19 cellular contexts compared by ENCODE assay signal in the genomic region with DNA sequence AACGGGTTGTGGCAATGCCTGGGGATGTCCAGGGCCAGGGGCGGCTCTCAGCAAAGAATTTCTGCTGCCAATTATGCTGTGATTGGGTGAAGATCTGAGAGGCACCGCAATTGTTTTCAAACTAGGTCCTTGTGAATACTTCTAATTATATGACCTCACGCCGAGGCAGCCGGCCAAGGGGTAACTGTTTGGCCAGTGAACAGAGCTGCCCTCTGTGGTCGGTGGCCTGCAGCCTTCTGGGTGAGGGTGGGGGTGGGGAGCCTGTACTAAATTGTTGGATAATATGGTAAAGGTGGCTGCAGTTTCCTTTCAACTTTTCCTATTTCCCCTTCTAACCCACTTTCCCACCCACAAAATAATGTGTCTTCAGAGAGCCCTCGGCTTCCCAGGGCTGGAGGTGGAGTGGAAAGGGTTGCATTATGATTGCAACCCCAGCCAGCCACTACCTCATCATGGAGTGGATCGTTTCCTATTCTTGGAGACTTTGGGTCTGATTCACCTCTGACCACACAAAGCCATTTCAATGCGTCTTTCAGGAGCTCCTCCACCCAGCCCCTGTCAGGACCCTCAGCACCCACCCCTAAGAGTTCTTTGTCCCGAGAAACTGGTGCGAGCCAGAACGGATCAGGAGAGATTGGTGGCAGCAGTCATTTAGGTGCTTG. TPM values are rescaled to one million over a fixed set of nuclear protein-coding genes. Genes with fewer than 3 reads are reported as not detected.
DNase-seq lines count a peak whose midpoint lies in the region; ATAC-seq and TF ChIP-seq lines count a peak whose summit lies in the region.
"Had no signal": no experiment of that assay in that cellular context is flagged by ENCODE, and none has a peak within 500 bp of the region (broad histone marks: within the 10 kb centered on the region; RNA-seq: fewer than 3 reads in every experiment).

No MANE protein-coding gene starts in this region.

- POLR2A ChIA-PET in activated CD4-positive, alpha-beta T cell treated with anti-CD3 and anti-CD28 coated beads, Interleukin-2, amount 10 ng/mL, durations not matched to agents 7 days and 5 days (lab: Charles Lee) = no interaction called here
- POLR2A ChIA-PET in HEK293T (lab: Yijun Ruan, JAX) = no interaction called here

- H3K4me3 Mint-ChIP-seq in brain = peak overlapping the region in 3 of 5 experiments; percentile 14 to 45 (median 37)
- no peak overlapping the region for H3K4me3 Mint-ChIP-seq in activated CD4-positive, alpha-beta T cell treated with anti-CD3 and anti-CD28 coated beads, Interleukin-2, amount 10 ng/mL, durations not matched to agents 7 days and 5 days
- H3K4me3 Mint-ChIP-seq: activated naive CD8-positive, alpha-beta T cell treated with anti-CD3 and anti-CD28 coated beads, Interleukin-2, amount 10 ng/mL, durations not matched to agents 7 days and 5 days; dendritic cell treated with granulocyte-macrophage colony-stimulating factor and Interleukin-4, amounts not matched to agents 40 ng/mL and 50 ng/mL, for 4 days had no signal

- TF ChIP-seq POLR2A in esophagus muscularis mucosa (IDR thresholded peaks at IDR 0.05; ENCODE audit: low read depth) = no peak

- intact Hi-C loops in right cardiac atrium (cut with DNase I) (no loop called here), esophagus muscularis mucosa (cut with DNase I) (no loop called here)

- H4K20me1 ChIP-seq in osteoblast (ENCODE audit: insufficient read depth, low read length) = no peaks in the 10 kb centered on the region

- H3K9me3 Mint-ChIP-seq in brain = peaks cover 0 to 7% (median 0%) of the 10 kb centered on the region in 5 experiments
- peaks cover 2% of the 10 kb centered on the region for H3K9me3 Mint-ChIP-seq in activated CD4-positive, alpha-beta T cell treated with anti-CD3 and anti-CD28 coated beads, Interleukin-2, amount 10 ng/mL, durations not matched to agents 7 days and 5 days
- H3K9me3 Mint-ChIP-seq: activated naive CD8-positive, alpha-beta T cell treated with anti-CD3 and anti-CD28 coated beads, Interleukin-2, amount 10 ng/mL, durations not matched to agents 7 days and 5 days; T-cell had no signal

- no peak overlapping the region for H3K4me2 ChIP-seq in osteoblast (ENCODE audit: insufficient read depth, low read length)

- H3K4me3 ChIP-seq in right cardiac atrium (ENCODE audit: low read length) (no peak overlapping the region), osteoblast (ENCODE audit: insufficient read depth, low read length) (no peak overlapping the region), esophagus muscularis mucosa (no peak overlapping the region)
- H3K4me3 ChIP-seq: GM23248, K562 had no signal

- H3K4me1 ChIP-seq in right cardiac atrium (ENCODE audit: control insufficient read depth, insufficient read depth, low read length) = peaks cover 13% of the 10 kb centered on the region
- peaks cover 3% of the 10 kb centered on the region for H3K4me1 ChIP-seq in osteoblast (ENCODE audit: insufficient read depth, low read length)
- peaks cover 12 to 54% (median 42%) of the 10 kb centered on the region in 4 donors for H3K4me1 ChIP-seq in esophagus muscularis mucosa

- peak; percentile 29 to 30 for ATAC-seq in right cardiac atrium
- ATAC-seq in HG03469 (IDR thresholded peaks at IDR 0.05; ENCODE audit: unreplicated experiment) = no peak
- ATAC-seq: Panc1; stimulated activated naive CD8-positive, alpha-beta T cell treated with anti-CD3 and anti-CD28 coated beads, Interleukin-15, Interleukin-2, amounts not matched to agents 100 U/mL and 50 U/mL, for 24 hours; T-cell had no signal

- no peaks in the 10 kb centered on the region for H3K36me3 Mint-ChIP-seq in brain
- H3K36me3 Mint-ChIP-seq in activated CD4-positive, alpha-beta T cell treated with anti-CD3 and anti-CD28 coated beads, Interleukin-2, amount 10 ng/mL, durations not matched to agents 7 days and 5 days (ENCODE audit: low read depth) = no peaks in the 10 kb centered on the region
- H3K36me3 Mint-ChIP-seq: activated naive CD8-positive, alpha-beta T cell treated with anti-CD3 and anti-CD28 coated beads, Interleukin-2, amount 10 ng/mL, durations not matched to agents 7 days and 5 days; T-cell had no signal

- TF ChIP-seq EP300 in esophagus muscularis mucosa (IDR thresholded peaks at IDR 0.05) = no peak

- TF ChIP-seq CTCF in brain (conservative IDR thresholded peaks at IDR 0.05) (no peak), osteoblast (IDR thresholded peaks at IDR 0.05; ENCODE audit: extremely low read depth, low read depth, low read length) (no peak), esophagus muscularis mucosa (IDR thresholded peaks at IDR 0.05) (no peak)

- H3K4me1 Mint-ChIP-seq in brain = peaks cover 85% of the 10 kb centered on the region
- H3K4me1 Mint-ChIP-seq in activated CD4-positive, alpha-beta T cell treated with anti-CD3 and anti-CD28 coated beads, Interleukin-2, amount 10 ng/mL, durations not matched to agents 7 days and 5 days = peaks cover 46% of the 10 kb centered on the region

- H3K9me3 ChIP-seq in right cardiac atrium (ENCODE audit: control insufficient read depth, low read length) = no peaks in the 10 kb centered on the region
- no peaks in the 10 kb centered on the region for H3K9me3 ChIP-seq in osteoblast (ENCODE audit: low read depth, low read length)
- no peaks in the 10 kb centered on the region for H3K9me3 ChIP-seq in esophagus muscularis mucosa

- no peaks in the 10 kb centered on the region for H3K27me3 ChIP-seq in right cardiac atrium (ENCODE audit: control insufficient read depth, insufficient read depth)
- peaks cover 17% of the 10 kb centered on the region for H3K27me3 ChIP-seq in osteoblast (ENCODE audit: insufficient read depth, low read length)
- peaks cover 0 to 46% (median 0%) of the 10 kb centered on the region in 4 donors for H3K27me3 ChIP-seq in esophagus muscularis mucosa

- no peaks in the 10 kb centered on the region for H3K27me3 Mint-ChIP-seq in brain
- peaks cover 32% of the 10 kb centered on the region for H3K27me3 Mint-ChIP-seq in activated CD4-positive, alpha-beta T cell treated with anti-CD3 and anti-CD28 coated beads, Interleukin-2, amount 10 ng/mL, durations not matched to agents 7 days and 5 days

- H3K27ac ChIP-seq in right cardiac atrium (ENCODE audit: low read length) (no peak overlapping the region), osteoblast (ENCODE audit: low read depth, low read length) (no peak overlapping the region), esophagus muscularis mucosa (replicated peaks in 1 of 4) (peak overlapping the region in 2 of 4 donors; percentile 40 to 51)
- H3K27ac ChIP-seq: GM23248 had no signal

- H3K27ac Mint-ChIP-seq in brain = peak overlapping the region; percentile 35 to 66 (median 50)
- no peak overlapping the region for H3K27ac Mint-ChIP-seq in activated CD4-positive, alpha-beta T cell treated with anti-CD3 and anti-CD28 coated beads, Interleukin-2, amount 10 ng/mL, durations not matched to agents 7 days and 5 days
- H3K27ac Mint-ChIP-seq: activated naive CD8-positive, alpha-beta T cell treated with anti-CD3 and anti-CD28 coated beads, Interleukin-2, amount 10 ng/mL, durations not matched to agents 7 days and 5 days had no signal

- H3K79me2 ChIP-seq in osteoblast (ENCODE audit: insufficient read depth, low read length) = no peaks in the 10 kb centered on the region

- 49% methylated on average over 13 of the region's 13 CpGs for WGBS in right cardiac atrium
- 61% methylated on average over 13 of the region's 13 CpGs for WGBS in esophagus muscularis mucosa

- no peak overlapping the region for H2AFZ ChIP-seq in osteoblast (ENCODE audit: low read length)
- H2AFZ ChIP-seq: GM23248 had no signal

- no peaks in the 10 kb centered on the region for H3K36me3 ChIP-seq in osteoblast (ENCODE audit: insufficient read depth, low read length)
- no peaks in the 10 kb centered on the region for H3K36me3 ChIP-seq in esophagus muscularis mucosa

- DNase-seq in Ammon's horn (ENCODE audit: low spot score) (peak; percentile 91), right cardiac atrium (peak; percentile 79 to 88 (median 85)), osteoblast (ENCODE audit: insufficient read length, low spot score, missing footprints) (peak; percentile 74), esophagus muscularis mucosa (ENCODE audit: extremely low spot score) (no peak), HEK293T (ENCODE audit: extremely low spot score) (no peak)
- DNase-seq in activated CD4-positive, alpha-beta T cell treated with anti-CD3 and anti-CD28 coated beads, Interleukin-2, amount 10 ng/mL, durations not matched to agents 7 days and 5 days = no peak
- DNase-seq: activated naive CD8-positive, alpha-beta T cell treated with anti-CD3 and anti-CD28 coated beads, Interleukin-2, amount 10 ng/mL, durations not matched to agents 7 days and 5 days; GM23248; NCI-H1436; NCI-H510A; stimulated activated naive CD8-positive, alpha-beta T cell treated with anti-CD3 and anti-CD28 coated beads, Interleukin-15, Interleukin-2, amounts not matched to agents 100 U/mL and 50 U/mL, for 24 hours; T-cell had no signal

- CTCF ChIA-PET in activated CD4-positive, alpha-beta T cell treated with anti-CD3 and anti-CD28 coated beads, Interleukin-2, amount 10 ng/mL, durations not matched to agents 7 days and 5 days (lab: Charles Lee) = interaction anchor here (0.6 to 1.5 kb wide), 2 partner anchors 10 to 66 kb away, joined by 3 to 7 read pairs; no protein-coding TSS in a partner anchor
- CTCF ChIA-PET in HEK293T (lab: Yijun Ruan, JAX) = no interaction called here

RNA-seq across cellular contexts. Expression of gene DNAI2, which starts 2.0 kb away (rescaled TPM):
- polyA plus RNA-seq in brain (ENCODE audit: insufficient read depth, low read depth, low replicate concordance) = 0.56 TPM
- total RNA-seq in right cardiac atrium = under 1 TPM in 1 of 4 donors, not detected in 3; 0.33 TPM
- polyA plus RNA-seq in right cardiac atrium = not detected
- total RNA-seq in osteoblast = not detected in 2 replicates
- total RNA-seq in activated CD4-positive, alpha-beta T cell treated with anti-CD3 and anti-CD28 coated beads, Interleukin-2, amount 10 ng/mL, durations not matched to agents 7 days and 5 days = 1 to 10 TPM; 1.2 to 1.3 TPM
- total RNA-seq in esophagus muscularis mucosa = not detected
- total RNA-seq: A673, fibroblast of lung, GM23248, K562 had no signal
- polyA plus RNA-seq: fibroblast of lung, GM23248, K562 had no signal

RNA-seq across cellular contexts. Expression of gene KIF19, which starts 54.0 kb away (rescaled TPM):
- polyA plus RNA-seq in brain (ENCODE audit: insufficient read depth, low read depth, low replicate concordance) = 48.2 TPM
- under 1 TPM; 0.14 to 0.38 (median 0.25) TPM for total RNA-seq in right cardiac atrium
- 0.88 TPM for polyA plus RNA-seq in right cardiac atrium
- not detected in 2 replicates for total RNA-seq in osteoblast
- under 1 TPM; 0.69 to 0.79 TPM for total RNA-seq in activated CD4-positive, alpha-beta T cell treated with anti-CD3 and anti-CD28 coated beads, Interleukin-2, amount 10 ng/mL, durations not matched to agents 7 days and 5 days
- 1 to 10 TPM in 3 of 4 donors, under 1 TPM in 1; under 0.01 to 3.8 (median 1.3) TPM for total RNA-seq in esophagus muscularis mucosa
- total RNA-seq: A673, GM23248, K562 had no signal
- polyA plus RNA-seq: fibroblast of lung, GM23248 had no signal

RNA-seq across cellular contexts. Expression of gene TTYH2, which starts 58.7 kb away (rescaled TPM):
- polyA plus RNA-seq in brain (ENCODE audit: insufficient read depth, low read depth, low replicate concordance) (91.1 TPM), right cardiac atrium (15.5 TPM)
- total RNA-seq in right cardiac atrium (10 to 100 TPM; 16.7 to 30.4 (median 24.9) TPM), osteoblast (1.2 and 1.4 TPM in 2 replicates), esophagus muscularis mucosa (10 to 100 TPM in 1 of 4 donors, 1 to 10 TPM in 3; 5.8 to 11.3 (median 7.9) TPM)
- 10 to 100 TPM; 10.2 to 11.9 TPM for total RNA-seq in activated CD4-positive, alpha-beta T cell treated with anti-CD3 and anti-CD28 coated beads, Interleukin-2, amount 10 ng/mL, durations not matched to agents 7 days and 5 days
- total RNA-seq: GM23248 had no signal

Comparison
In these comparisons a context has a peak if more than half of its experiments do, and no peak if none do; other contexts are left out.
1. DNase-seq: peak in Ammon's horn (single experiment), right cardiac atrium (3 of 3) and osteoblast (single experiment); none in activated CD4-positive, alpha-beta T cell treated with anti-CD3 and anti-CD28 coated beads, Interleukin-2, amount 10 ng/mL, durations not matched to agents 7 days and 5 days (single experiment), esophagus muscularis mucosa (single experiment) and HEK293T (single experiment).